8 cellular contexts compared by ENCODE assay signal in the genomic region with DNA sequence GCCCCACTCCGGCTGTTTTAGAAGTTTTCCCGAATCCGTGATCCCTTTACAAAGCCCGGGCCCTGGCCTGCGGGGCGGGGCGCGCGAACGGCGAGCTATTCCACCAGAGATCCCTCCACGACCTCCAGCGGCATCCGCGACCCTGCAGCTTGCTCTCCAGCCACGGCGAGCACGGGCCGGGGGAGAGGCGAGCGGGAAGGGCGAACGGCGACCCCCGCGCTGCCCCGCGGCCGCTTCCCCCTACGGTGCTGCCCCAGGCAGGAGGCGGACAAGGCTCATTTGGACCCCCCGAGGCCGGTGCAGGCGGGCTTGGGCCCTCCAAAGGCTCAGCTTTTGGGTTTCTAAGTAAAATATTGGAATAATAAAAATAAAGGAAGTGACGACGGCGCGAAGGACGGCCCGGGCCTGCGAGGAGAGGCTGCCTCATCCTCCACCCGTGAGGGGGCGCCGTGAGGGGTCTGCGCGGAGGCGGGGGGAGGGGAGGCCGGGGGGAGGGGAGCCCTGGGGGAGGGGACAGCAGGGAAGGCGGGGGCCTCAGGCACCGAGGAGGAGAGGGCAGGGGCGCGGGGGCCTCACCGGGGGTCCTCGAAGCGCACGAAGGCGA. TPM values are rescaled to one million over a fixed set of nuclear protein-coding genes. Genes with fewer than 3 reads are reported as not detected.
A peak's percentile ranks its signal among the peaks of the same experiment; 100 is the strongest.
DNase-seq lines count a peak whose midpoint lies in the region; ATAC-seq and TF ChIP-seq lines count a peak whose summit lies in the region.

No MANE protein-coding gene starts in this region.

- ATAC-seq in CD4-positive, alpha-beta T cell (ENCODE audit: poor library complexity) = peak; percentile 31
- peak; percentile 25 for ATAC-seq in GM19438 (IDR thresholded peaks at IDR 0.05; ENCODE audit: low read depth, unreplicated experiment)
- ATAC-seq in naive thymus-derived CD4-positive, alpha-beta T cell = peak; percentile 58

- no peaks in the 10 kb centered on the region for H3K9me3 Mint-ChIP-seq in CD4-positive, alpha-beta T cell
- no peaks in the 10 kb centered on the region for H3K9me3 Mint-ChIP-seq in activated CD4-positive, alpha-beta memory T cell treated with anti-CD3 and anti-CD28 coated beads, Interleukin-2, amount 10 ng/mL, durations not matched to agents 7 days and 5 days
- H3K9me3 Mint-ChIP-seq in naive thymus-derived CD4-positive, alpha-beta T cell = no peaks in the 10 kb centered on the region

- no peak for TF ChIP-seq CTCF in CD4-positive, alpha-beta T cell (IDR thresholded peaks at IDR 0.05)
- TF ChIP-seq CTCF in tibial nerve (IDR thresholded peaks at IDR 0.05) = no peak

- no peaks in the 10 kb centered on the region for H3K27me3 ChIP-seq in CD4-positive, alpha-beta T cell (ENCODE audit: control insufficient read depth, insufficient read depth, low read length)
- no peaks in the 10 kb centered on the region for H3K27me3 ChIP-seq in naive thymus-derived CD4-positive, alpha-beta T cell (ENCODE audit: control insufficient read depth in 2 of 2, insufficient read depth in 2 of 2, low read length in 2 of 2)
- no peaks in the 10 kb centered on the region for H3K27me3 ChIP-seq in tibial nerve

- H3K4me3 ChIP-seq in naive thymus-derived CD4-positive, alpha-beta T cell (ENCODE audit: low read length) = peak overlapping the region; percentile 78
- peak overlapping the region; percentile 70 to 100 (median 95) for H3K4me3 ChIP-seq in tibial nerve

- H3K9me3 ChIP-seq in CD4-positive, alpha-beta T cell (ENCODE audit: control insufficient read depth, low read length) = no peaks in the 10 kb centered on the region
- H3K9me3 ChIP-seq in naive thymus-derived CD4-positive, alpha-beta T cell (ENCODE audit: control insufficient read depth in 2 of 3, low read length in 3 of 3) = no peaks in the 10 kb centered on the region
- no peaks in the 10 kb centered on the region for H3K9me3 ChIP-seq in tibial nerve

- no peak for TF ChIP-seq EP300 in tibial nerve (IDR thresholded peaks at IDR 0.05)

- peaks cover 5 to 24% (median 23%) of the 10 kb centered on the region in 3 experiments for H3K36me3 ChIP-seq in naive thymus-derived CD4-positive, alpha-beta T cell (ENCODE audit: control insufficient read depth in 2 of 3, insufficient read depth in 3 of 3, low read length in 3 of 3)
- H3K36me3 ChIP-seq in tibial nerve = peaks cover 0 to 35% (median 4%) of the 10 kb centered on the region in 3 donors

- intact Hi-C loops in CD4-positive, alpha-beta T cell (cut with DNase I, micrococcal nuclease) = loop anchor here (1.0 to 10.0 kb wide), 6 partner anchors 22 to 274 kb away; a partner anchor contains a TSS
- intact Hi-C loops in naive thymus-derived CD4-positive, alpha-beta T cell (cut with micrococcal nuclease) = loop anchor here (1.0 to 2.0 kb wide), 13 partner anchors 14 to 217 kb away; a partner anchor contains a TSS

- peak overlapping the region; percentile 90 for H3K4me3 Mint-ChIP-seq in CD4-positive, alpha-beta T cell
- peak overlapping the region; percentile 93 for H3K4me3 Mint-ChIP-seq in activated CD4-positive, alpha-beta memory T cell treated with anti-CD3 and anti-CD28 coated beads, Interleukin-2, amount 10 ng/mL, durations not matched to agents 7 days and 5 days
- peak overlapping the region; percentile 75 to 99 (median 90) for H3K4me3 Mint-ChIP-seq in naive thymus-derived CD4-positive, alpha-beta T cell

- H3K4me1 ChIP-seq in naive thymus-derived CD4-positive, alpha-beta T cell (ENCODE audit: control insufficient read depth in 2 of 2, insufficient read depth in 2 of 2, low read length in 2 of 2) = peaks cover 4 to 31% of the 10 kb centered on the region in 2 donors
- H3K4me1 ChIP-seq in tibial nerve = peaks cover 0 to 51% (median 27%) of the 10 kb centered on the region in 4 donors

- CTCF ChIA-PET in CD4-positive, alpha-beta T cell (lab: Charles Lee) = interaction anchor here (0.8 to 2.8 kb wide), 11 partner anchors 11 to 219 kb away, joined by 3 to 14 read pairs (median 5); a partner anchor contains a TSS
- CTCF ChIA-PET in activated CD4-positive, alpha-beta memory T cell treated with anti-CD3 and anti-CD28 coated beads, Interleukin-2, amount 10 ng/mL, durations not matched to agents 7 days and 5 days (lab: Charles Lee) = interaction anchor here (0.8 to 3.6 kb wide), 21 partner anchors 11 to 268 kb away, joined by 3 to 33 read pairs (median 7); a partner anchor contains a TSS
- CTCF ChIA-PET in naive thymus-derived CD4-positive, alpha-beta T cell (lab: Charles Lee) = interaction anchor here (0.8 to 2.2 kb wide), 8 partner anchors 10 to 34 kb away, joined by 3 to 10 read pairs (median 4); no protein-coding TSS in a partner anchor

- 0 to 1% methylated on average over 35 to 41 of the region's 57 CpGs for WGBS in tibial nerve, 2 donors

- TF ChIP-seq POLR2A in erythroblast (IDR thresholded peaks at IDR 0.05; ENCODE audit: low read length) (no peak), tibial nerve (IDR thresholded peaks at IDR 0.05) (no peak)

- peak overlapping the region; percentile 77 for H3K27ac ChIP-seq in CD4-positive, alpha-beta T cell (ENCODE audit: low read depth, low read length)
- H3K27ac ChIP-seq in naive thymus-derived CD4-positive, alpha-beta T cell (ENCODE audit: low read depth, low read length) = peak overlapping the region; percentile 86
- H3K27ac ChIP-seq in tibial nerve = peak overlapping the region; percentile 83 to 95 (median 92)

- H3K27me3 Mint-ChIP-seq in CD4-positive, alpha-beta T cell = no peaks in the 10 kb centered on the region
- peaks cover 2% of the 10 kb centered on the region for H3K27me3 Mint-ChIP-seq in activated CD4-positive, alpha-beta memory T cell treated with anti-CD3 and anti-CD28 coated beads, Interleukin-2, amount 10 ng/mL, durations not matched to agents 7 days and 5 days
- H3K27me3 Mint-ChIP-seq in naive thymus-derived CD4-positive, alpha-beta T cell = no peaks in the 10 kb centered on the region

- H3K27ac Mint-ChIP-seq in CD4-positive, alpha-beta T cell = peak overlapping the region; percentile 87
- peak overlapping the region; percentile 84 for H3K27ac Mint-ChIP-seq in activated CD4-positive, alpha-beta memory T cell treated with anti-CD3 and anti-CD28 coated beads, Interleukin-2, amount 10 ng/mL, durations not matched to agents 7 days and 5 days
- H3K27ac Mint-ChIP-seq in naive thymus-derived CD4-positive, alpha-beta T cell = peak overlapping the region; percentile 71 to 96 (median 86)

- DNase-seq in CD4-positive, alpha-beta T cell = peak in 7 of 10 experiments; percentile 6 to 50 (median 42)
- DNase-seq in HK-2 (ENCODE audit: unreplicated experiment) = peak; percentile 35
- DNase-seq in activated CD4-positive, alpha-beta memory T cell treated with anti-CD3 and anti-CD28 coated beads, Interleukin-2, amount 10 ng/mL, durations not matched to agents 7 days and 5 days = no peak
- peak; percentile 58 to 65 for DNase-seq in erythroblast (lab: John Stamatoyannopoulos, UW)
- peak in 3 of 9 donors; percentile 19 to 61 (median 21) for DNase-seq in naive thymus-derived CD4-positive, alpha-beta T cell
- peak in 1 of 2 donors; percentile 7 for DNase-seq in tibial nerve (ENCODE audit: low spot score in 2 of 2)
- no peak for DNase-seq in NCI-H1048 (lab: John Stamatoyannopoulos, UW)

- H3K36me3 Mint-ChIP-seq in CD4-positive, alpha-beta T cell (ENCODE audit: low read depth) = peaks cover 45% of the 10 kb centered on the region
- H3K36me3 Mint-ChIP-seq in activated CD4-positive, alpha-beta memory T cell treated with anti-CD3 and anti-CD28 coated beads, Interleukin-2, amount 10 ng/mL, durations not matched to agents 7 days and 5 days (ENCODE audit: low read depth) = peaks cover 35% of the 10 kb centered on the region
- peaks cover 4 to 15% (median 9%) of the 10 kb centered on the region in 5 donors for H3K36me3 Mint-ChIP-seq in naive thymus-derived CD4-positive, alpha-beta T cell

- POLR2A ChIA-PET in CD4-positive, alpha-beta T cell (lab: Charles Lee) = interaction anchor here (1.1 to 4.3 kb wide), 17 partner anchors 10 to 268 kb away, joined by 3 to 27 read pairs (median 6); a partner anchor contains a TSS
- POLR2A ChIA-PET in activated CD4-positive, alpha-beta memory T cell treated with anti-CD3 and anti-CD28 coated beads, Interleukin-2, amount 10 ng/mL, durations not matched to agents 7 days and 5 days (lab: Charles Lee) = interaction anchor here (0.7 to 4.6 kb wide), 25 partner anchors 10 to 238 kb away, joined by 3 to 31 read pairs (median 6); a partner anchor contains a TSS
- POLR2A ChIA-PET in naive thymus-derived CD4-positive, alpha-beta T cell (lab: Charles Lee) = interaction anchor here (0.7 to 4.5 kb wide), 14 partner anchors 11 to 435 kb away, joined by 3 to 34 read pairs (median 7); a partner anchor contains a TSS

- H3K4me1 Mint-ChIP-seq in CD4-positive, alpha-beta T cell (ENCODE audit: low read depth) = peaks cover 46% of the 10 kb centered on the region
- peaks cover 45% of the 10 kb centered on the region for H3K4me1 Mint-ChIP-seq in activated CD4-positive, alpha-beta memory T cell treated with anti-CD3 and anti-CD28 coated beads, Interleukin-2, amount 10 ng/mL, durations not matched to agents 7 days and 5 days
- peaks cover 35 to 63% (median 49%) of the 10 kb centered on the region in 7 donors for H3K4me1 Mint-ChIP-seq in naive thymus-derived CD4-positive, alpha-beta T cell

RNA-seq across cellular contexts. Expression of a gene that starts 0.6 kb away (rescaled TPM):
- total RNA-seq in CD4-positive, alpha-beta T cell = 100 to 1,000 TPM; 124 TPM
- total RNA-seq in activated CD4-positive, alpha-beta memory T cell treated with anti-CD3 and anti-CD28 coated beads, Interleukin-2, amount 10 ng/mL, durations not matched to agents 7 days and 5 days = 100 to 1,000 TPM; 175 to 180 TPM
- 100 to 1,000 TPM; 136 to 191 (median 145) TPM for total RNA-seq in naive thymus-derived CD4-positive, alpha-beta T cell
- polyA plus RNA-seq in naive thymus-derived CD4-positive, alpha-beta T cell = 100 to 1,000 TPM; 148 to 152 TPM
- 10 to 100 TPM; 66.6 to 90.6 (median 77.1) TPM for total RNA-seq in tibial nerve

RNA-seq across cellular contexts. Expression of a gene that starts 22.7 kb away (rescaled TPM):
- total RNA-seq in CD4-positive, alpha-beta T cell = 10 to 100 TPM; 18.6 to 19.4 TPM
- 10 to 100 TPM; 28.6 to 29.5 TPM for total RNA-seq in activated CD4-positive, alpha-beta memory T cell treated with anti-CD3 and anti-CD28 coated beads, Interleukin-2, amount 10 ng/mL, durations not matched to agents 7 days and 5 days
- 10 to 100 TPM; 21.8 to 30.6 (median 26.9) TPM for total RNA-seq in naive thymus-derived CD4-positive, alpha-beta T cell
- 10 to 100 TPM; 14.4 to 19.7 TPM for polyA plus RNA-seq in naive thymus-derived CD4-positive, alpha-beta T cell
- 10 to 100 TPM; 21.0 to 37.3 (median 29.2) TPM for total RNA-seq in tibial nerve

RNA-seq across cellular contexts. Expression of a gene that starts 22.8 kb away (rescaled TPM):
- 10 to 100 TPM; 33.0 to 34.3 TPM for total RNA-seq in CD4-positive, alpha-beta T cell
- total RNA-seq in activated CD4-positive, alpha-beta memory T cell treated with anti-CD3 and anti-CD28 coated beads, Interleukin-2, amount 10 ng/mL, durations not matched to agents 7 days and 5 days = 10 to 100 TPM; 20.6 to 21.6 TPM
- 10 to 100 TPM; 15.9 to 38.0 (median 19.6) TPM for total RNA-seq in naive thymus-derived CD4-positive, alpha-beta T cell
- 10 to 100 TPM; 47.9 to 55.1 TPM for polyA plus RNA-seq in naive thymus-derived CD4-positive, alpha-beta T cell
- 10 to 100 TPM in 1 of 4 donors, 1 to 10 TPM in 3; 2.4 to 17.0 (median 7.0) TPM for total RNA-seq in tibial nerve

RNA-seq across cellular contexts. Expression of a gene that starts 27.0 kb away (rescaled TPM):
- 10 to 100 TPM; 23.6 to 24.5 TPM for total RNA-seq in CD4-positive, alpha-beta T cell
- total RNA-seq in activated CD4-positive, alpha-beta memory T cell treated with anti-CD3 and anti-CD28 coated beads, Interleukin-2, amount 10 ng/mL, durations not matched to agents 7 days and 5 days = 100 to 1,000 TPM; 209 to 216 TPM
- total RNA-seq in naive thymus-derived CD4-positive, alpha-beta T cell = 100 to 1,000 TPM in 1 of 5 experiments, 10 to 100 TPM in 4; 35.0 to 301 (median 72.7) TPM
- polyA plus RNA-seq in naive thymus-derived CD4-positive, alpha-beta T cell = 100 to 1,000 TPM; 197 to 243 TPM
- 100 to 1,000 TPM; 175 to 306 (median 258) TPM for total RNA-seq in tibial nerve

RNA-seq across cellular contexts. Expression of a gene that starts 31.0 kb away (rescaled TPM):
- total RNA-seq in CD4-positive, alpha-beta T cell = 100 to 1,000 TPM; 112 to 116 TPM
- 100 to 1,000 TPM; 318 to 323 TPM for total RNA-seq in activated CD4-positive, alpha-beta memory T cell treated with anti-CD3 and anti-CD28 coated beads, Interleukin-2, amount 10 ng/mL, durations not matched to agents 7 days and 5 days
- total RNA-seq in naive thymus-derived CD4-positive, alpha-beta T cell = 100 to 1,000 TPM; 118 to 270 (median 130) TPM
- polyA plus RNA-seq in naive thymus-derived CD4-positive, alpha-beta T cell = 100 to 1,000 TPM; 648 to 782 TPM
- 100 to 1,000 TPM; 458 to 661 (median 570) TPM for total RNA-seq in tibial nerve

Comparison
In these comparisons a context has a peak if more than half of its experiments do, and no peak if none do; other contexts are left out.
1. DNase-seq: peak in CD4-positive, alpha-beta T cell (7 of 10), HK-2 (single experiment) and erythroblast (2 of 2); none in activated CD4-positive, alpha-beta memory T cell treated with anti-CD3 and anti-CD28 coated beads, Interleukin-2, amount 10 ng/mL, durations not matched to agents 7 days and 5 days (single experiment) and NCI-H1048 (single experiment).
2. Peak in every context shown above with its lines, with median percentiles within 50 percentile points of each other: ATAC-seq, H3K27ac ChIP-seq, H3K27ac Mint-ChIP-seq and H3K4me3 Mint-ChIP-seq.